Comparison of ENCODE assay signal across 19 cellular contexts in genomic region chr12:115457798-115458197, GRCh38.
A peak's percentile ranks its signal among the peaks of the same experiment; 100 is the strongest.
DNase-seq lines count a peak whose midpoint lies in the region; ATAC-seq, FAIRE-seq and TF ChIP-seq lines count a peak whose summit lies in the region.
"Had no signal": no experiment of that assay in that cellular context is flagged by ENCODE, and none has a peak within 500 bp of the region (broad histone marks: within the 10 kb centered on the region; RNA-seq: fewer than 3 reads in every experiment).

No MANE protein-coding gene starts in this region.

- H3K36me3 Mint-ChIP-seq in GM23338 (ENCODE audit: low read depth) (no peaks in the 10 kb centered on the region), mesothelial cell of epicardium (peaks cover 5% of the 10 kb centered on the region)
- H3K36me3 Mint-ChIP-seq: CD14-positive monocyte; CD4-positive, alpha-beta memory T cell had no signal

- H3K9me3 ChIP-seq in HCT116 (ENCODE audit: control insufficient read depth in 1 of 2, insufficient read depth in 1 of 2, low read depth in 1 of 2, low read length in 2 of 2) (peaks cover 0 to 13% of the 10 kb centered on the region in 2 experiments; a peak in 1 of 4 replicates), K562 (replicated peaks; ENCODE audit: control insufficient read depth, insufficient read depth, low read depth, low read length) (no peaks in the 10 kb centered on the region)
- H3K9me3 ChIP-seq: BLaER1 had no signal

- TF ChIP-seq RAD21 in HCT116 (IDR thresholded peaks at IDR 0.05; ENCODE audit: low read depth) (no peak), K562 (CRISPR knock-in tag; conservative IDR thresholded peaks at IDR 0.05 in 1 of 2, IDR thresholded peaks at IDR 0.05 in 1 of 2) (no peak)

- H3K27ac Mint-ChIP-seq in GM23338 (no peak overlapping the region), mesothelial cell of epicardium (peak overlapping the region; percentile 61)
- H3K27ac Mint-ChIP-seq: CD14-positive monocyte; CD4-positive, alpha-beta memory T cell; HFFc6 had no signal

- H3K4me3 ChIP-seq in GM23338 (no peak overlapping the region), HCT116 (replicated peaks in 1 of 2; ENCODE audit: low read depth in 1 of 2, low read length in 2 of 2) (no peak overlapping the region), K562 (no peak overlapping the region)
- H3K4me3 ChIP-seq: BLaER1 had no signal

- TF ChIP-seq POLR2A in HCT116 (IDR thresholded peaks at IDR 0.05; ENCODE audit: borderline replicate concordance, extremely low read depth, insufficient read depth, insufficient read length) (no peak), K562 (conservative IDR thresholded peaks at IDR 0.05) (no peak)

- RAD21 ChIA-PET in HCT116 (lab: Charles Lee; ENCODE audit: low non-redundant PET in 1 of 2, low total read pairs in 2 of 2, uncharacterized antibody in 2 of 2, unreplicated experiment in 2 of 2) = interaction anchor here in 1 of 2 experiments (0.6 kb wide), 1 partner anchor 674 kb away, joined by 4 read pairs; no protein-coding TSS in a partner anchor

- H3K4me1 Mint-ChIP-seq in GM23338 (peaks cover 16% of the 10 kb centered on the region), mesothelial cell of epicardium (peaks cover 35% of the 10 kb centered on the region)
- H3K4me1 Mint-ChIP-seq: CD14-positive monocyte; CD4-positive, alpha-beta memory T cell had no signal

- no peaks in the 10 kb centered on the region for H3K9me1 ChIP-seq in K562 (ENCODE audit: control insufficient read depth, insufficient read depth, low read length)

- H3K4me3 Mint-ChIP-seq in GM23338 (no peak overlapping the region), mesothelial cell of epicardium (no peak overlapping the region)
- H3K4me3 Mint-ChIP-seq: CD14-positive monocyte; CD4-positive, alpha-beta memory T cell; HFFc6 had no signal

- no peaks in the 10 kb centered on the region for H3F3A ChIP-seq in GM23338 (replicated peaks; ENCODE audit: low read depth)

- BruUV-seq in HCT116 (replicated peaks; lab: Mats Ljungman, UMichigan) (no TSS peak), K562 (replicated peaks; lab: Mats Ljungman, UMichigan) (no TSS peak)

- DNase-seq in GM23338 (ENCODE audit: low spot score) = no peak
- DNase-seq in HCT116 (ENCODE audit: low read depth, low spot score) = no peak
- DNase-seq in K562 (ENCODE audit: extremely low read depth in 1 of 4, low spot score in 3 of 4) = peak in 1 of 4 experiments; percentile 12
- DNase-seq in mesothelial cell of epicardium (ENCODE audit: low spot score in 2 of 2, unreplicated experiment in 2 of 2) = no peak
- DNase-seq in effector CD8-positive, alpha-beta T cell (lab: John Stamatoyannopoulos, UW) = no peak
- DNase-seq in HT-29 (ENCODE audit: low spot score) = no peak
- DNase-seq: 8988T; CD4-positive, alpha-beta memory T cell; DMS79; GDM1; GOT3; HCEC 1CT; HFFc6; IMR-90; KBM-7 had no signal

- H4K20me1 ChIP-seq in GM23338 (replicated peaks; ENCODE audit: insufficient read depth) = no peaks in the 10 kb centered on the region
- no peaks in the 10 kb centered on the region for H4K20me1 ChIP-seq in HCT116 (ENCODE audit: insufficient read depth)
- H4K20me1 ChIP-seq in K562 (replicated peaks; ENCODE audit: control insufficient read depth, insufficient read depth, low read length) = no peaks in the 10 kb centered on the region
- H4K20me1 ChIP-seq: BLaER1 had no signal

- H3K27ac ChIP-seq in GM23338 (ENCODE audit: low read depth) (no peak overlapping the region), HCT116 (ENCODE audit: low read depth, low read length) (no peak overlapping the region), K562 (ENCODE audit: extremely low read depth, low read depth, low read length) (no peak overlapping the region)
- H3K27ac ChIP-seq: BLaER1 had no signal

- intact Hi-C loops in HCT116 (cut with micrococcal nuclease) (loop anchor here (5.0 kb wide), 1 partner anchor 790 kb away; no protein-coding TSS in a partner anchor), K562 (cut with micrococcal nuclease) (no loop called here)

- in situ Hi-C loops in K562 (cut with MboI) = no loop called here

- H3K27me3 ChIP-seq in GM23338 (ENCODE audit: insufficient read depth) (no peaks in the 10 kb centered on the region), HCT116 (ENCODE audit: insufficient read depth, low read length) (no peaks in the 10 kb centered on the region), K562 (ENCODE audit: control insufficient read depth in 2 of 2, insufficient read depth in 2 of 2, low read length in 2 of 2) (peaks cover under 1 to 10% of the 10 kb centered on the region in 2 experiments; a peak in 2 of 5 replicates)
- H3K27me3 ChIP-seq: BLaER1 had no signal

- H3K36me3 ChIP-seq in GM23338 (ENCODE audit: insufficient read depth) = no peaks in the 10 kb centered on the region
- H3K36me3 ChIP-seq in HCT116 (ENCODE audit: control insufficient read depth in 1 of 2, insufficient read depth in 2 of 2, low read length in 2 of 2) = no peaks in the 10 kb centered on the region
- H3K36me3 ChIP-seq in K562 (ENCODE audit: control insufficient read depth, insufficient read depth, low read length) = no peaks in the 10 kb centered on the region
- H3K36me3 ChIP-seq: BLaER1 had no signal

- no peak overlapping the region for H3K9ac ChIP-seq in HCT116 (ENCODE audit: low read length)
- H3K9ac ChIP-seq in K562 (ENCODE audit: insufficient read depth in 1 of 2, low read depth in 2 of 2, low read length in 2 of 2) = no peak overlapping the region
- H3K9ac ChIP-seq: BLaER1 had no signal

- no peak for ATAC-seq in GM23338
- peak; percentile 61; the same call in 1 of the 2 replicates for ATAC-seq in HCT116
- no peak for ATAC-seq in K562
- ATAC-seq in HG02763 (IDR thresholded peaks at IDR 0.05; ENCODE audit: unreplicated experiment) = no peak

- H3K9me3 Mint-ChIP-seq in GM23338 (peaks cover 5% of the 10 kb centered on the region), mesothelial cell of epicardium (peaks cover 6% of the 10 kb centered on the region)

- POLR2A ChIA-PET in HCT116 (lab: Charles Lee) = no interaction called here
- POLR2A ChIA-PET in K562 (lab: Yijun Ruan, JAX) = interaction anchor here (0.6 to 1.2 kb wide), 2 partner anchors 11 to 65 kb away, joined by 3 to 4 read pairs; no protein-coding TSS in a partner anchor

- no peak for TF ChIP-seq EP300 in K562 (IDR thresholded peaks at IDR 0.05; ENCODE audit: low read length)

- H3K9me2 ChIP-seq in GM23338 (ENCODE audit: insufficient read depth) (no peaks in the 10 kb centered on the region), HCT116 (ENCODE audit: insufficient read depth) (no peaks in the 10 kb centered on the region)

- TF ChIP-seq CTCF in GM23338 (conservative IDR thresholded peaks at IDR 0.05; ENCODE audit: low read depth in 2 of 2) (no peak), HCT116 (IDR thresholded peaks at IDR 0.05 in 2 of 3, conservative IDR thresholded peaks at IDR 0.05 in 1 of 3; ENCODE audit: borderline replicate concordance in 1 of 3, insufficient read depth in 1 of 3, low read depth in 2 of 3, low read length in 2 of 3) (no peak), K562 (IDR thresholded peaks at IDR 0.05 in 2 of 3, conservative IDR thresholded peaks at IDR 0.05 in 1 of 3; ENCODE audit: insufficient read depth in 2 of 3, low read depth in 1 of 3, low read length in 3 of 3) (no peak), mesothelial cell of epicardium (IDR thresholded peaks at IDR 0.05; ENCODE audit: unreplicated experiment) (no peak)

- H3K4me2 ChIP-seq in GM23338 (no peak overlapping the region), HCT116 (ENCODE audit: low read length) (no peak overlapping the region), K562 (ENCODE audit: insufficient read depth, low read length) (no peak overlapping the region)
- H3K4me2 ChIP-seq: BLaER1 had no signal

- no peak for FAIRE-seq in K562 (lab: Jason Lieb, UNC)
- FAIRE-seq: GM12892 had no signal

- H3K4me1 ChIP-seq in GM23338 (ENCODE audit: insufficient read depth) = peaks cover 16% of the 10 kb centered on the region
- peaks cover 4 to 5% of the 10 kb centered on the region in 2 experiments; a peak in 1 of 4 replicates for H3K4me1 ChIP-seq in HCT116 (ENCODE audit: control insufficient read depth in 1 of 2, insufficient read depth in 2 of 2, low read length in 2 of 2)
- peaks cover 0 to 2% of the 10 kb centered on the region in 2 experiments; a peak in 1 of 5 replicates for H3K4me1 ChIP-seq in K562 (replicated peaks in 1 of 2; ENCODE audit: control insufficient read depth in 2 of 2, insufficient read depth in 2 of 2, low read length in 2 of 2)

- H2AFZ ChIP-seq in GM23338 (peak overlapping the region; percentile 35; the same call in 1 of the 2 replicates), HCT116 (ENCODE audit: low read depth, low read length, poor library complexity, severe bottlenecking) (peak overlapping the region; percentile 48), K562 (ENCODE audit: low read depth, low read length) (no peak overlapping the region)

- 0% methylated on average over 3 of the region's 3 CpGs for WGBS in K562 (ENCODE audit: insufficient coverage, low coverage, missing lambda C conversion rate)

- no peaks in the 10 kb centered on the region for H3K79me2 ChIP-seq in GM23338 (replicated peaks; ENCODE audit: insufficient read depth)
- no peaks in the 10 kb centered on the region for H3K79me2 ChIP-seq in HCT116 (ENCODE audit: insufficient read depth, low read length)
- no peaks in the 10 kb centered on the region for H3K79me2 ChIP-seq in K562 (ENCODE audit: control insufficient read depth, insufficient read depth, low read length)

- H3K27me3 Mint-ChIP-seq in GM23338 (ENCODE audit: insufficient read depth, low read depth, poor library complexity) (peaks cover 8% of the 10 kb centered on the region), mesothelial cell of epicardium (ENCODE audit: low read depth) (no peaks in the 10 kb centered on the region)

- CTCF ChIA-PET in HCT116 (lab: Charles Lee) = interaction anchor here (1.0 kb wide), 1 partner anchor 774 kb away, joined by 5 read pairs; the partner anchor contains the start of gene TBX3
- CTCF ChIA-PET in K562 (lab: Yijun Ruan, JAX; ENCODE audit: low intra/inter-chr PET ratio) = no interaction called here

TF ChIP-seq in GM23338, 12 proteins besides CTCF, POLR2A, EP300 and RAD21 (continues in another document):
- TF ChIP-seq ZNF331 (CRISPR knock-in tag; IDR thresholded peaks at IDR 0.05; ENCODE audit: low read depth) = no peak
- TF ChIP-seq ZNF114 (CRISPR knock-in tag; IDR thresholded peaks at IDR 0.05) = no peak
- TF ChIP-seq CREB1 (CRISPR knock-in tag; IDR thresholded peaks at IDR 0.05; ENCODE audit: low read depth) = no peak
- no peak for TF ChIP-seq STAT1 (IDR thresholded peaks at IDR 0.05; ENCODE audit: unreplicated experiment)

TF ChIP-seq in HCT116, 20 proteins besides CTCF, POLR2A, EP300 and RAD21:
- TF ChIP-seq JUND (IDR thresholded peaks at IDR 0.05) = no peak
- no peak for TF ChIP-seq ZFX (IDR thresholded peaks at IDR 0.05)
TF ChIP-seq in HCT116: peak in this region for 0.

TF ChIP-seq in K562, 482 proteins besides CTCF, POLR2A, EP300 and RAD21 (continues in another document):
- TF ChIP-seq RAD51 (IDR thresholded peaks at IDR 0.05; ENCODE audit: borderline replicate concordance, low read depth) = 0 out of 2 replicates have a peak, but pooled peaks have one; percentile 16
